Comparison of ENCODE assay signal across 10 cellular contexts in genomic region chr11:119175493-119176077, GRCh38. TPM values are rescaled to one million over a fixed set of nuclear protein-coding genes. Genes with fewer than 3 reads are reported as not detected.
A peak's percentile ranks its signal among the peaks of the same experiment; 100 is the strongest.
DNase-seq lines count a peak whose midpoint lies in the region; ATAC-seq and TF ChIP-seq lines count a peak whose summit lies in the region.
"Had no signal": no experiment of that assay in that cellular context is flagged by ENCODE, and none has a peak within 500 bp of the region (broad histone marks: within the 10 kb centered on the region; RNA-seq: fewer than 3 reads in every experiment).

No MANE protein-coding gene starts in this region.

- no peak overlapping the region for H3K9ac ChIP-seq in neural progenitor cell

- H3K4me3 ChIP-seq in neural progenitor cell: no peak overlapping the region
- H3K4me3 ChIP-seq: right lobe of liver had no signal

- no peaks in the 10 kb centered on the region for H4K20me1 ChIP-seq in neural progenitor cell (ENCODE audit: low read depth)

- CTCF ChIA-PET in activated CD4-positive, alpha-beta T cell treated with anti-CD3 and anti-CD28 coated beads for 36 hours (lab: Charles Lee): interaction anchor here (0.5 to 1.8 kb wide), 4 partner anchors 21 to 31 kb away, joined by 3 to 5 read pairs (median 4); partner anchors contain the start of gene CBL

- no peak overlapping the region for H3K27ac Mint-ChIP-seq in activated CD4-positive, alpha-beta T cell treated with anti-CD3 and anti-CD28 coated beads for 36 hours
- H3K27ac Mint-ChIP-seq in brain (peak overlapping the region in 3 of 5 experiments; percentile 55 to 91 (median 55)), neural progenitor cell (peak overlapping the region; percentile 37)

- DNase-seq in activated CD4-positive, alpha-beta T cell treated with anti-CD3 and anti-CD28 coated beads for 36 hours: no peak
- DNase-seq in activated CD4-positive, alpha-beta T cell treated with anti-CD3 and anti-CD28 coated beads, Interleukin-2, amount 50 U/mL, for 1 hour: no peak
- DNase-seq in NCI-H226 (peak; percentile 31), neural progenitor cell (ENCODE audit: low spot score) (no peak), sciatic nerve (ENCODE audit: low spot score) (no peak), cerebellum (ENCODE audit: low spot score) (no peak)
- no peak for DNase-seq in activated CD8-positive, alpha-beta memory T cell treated with anti-CD3 and anti-CD28 coated beads, Interleukin-2, amount 50 U/mL, for 48 hours
- DNase-seq: activated effector memory CD4-positive, alpha-beta T cell treated with anti-CD3 and anti-CD28 coated beads, Interleukin-2, amount 50 U/mL, for 16 hours; right lobe of liver had no signal

- H3K4me2 ChIP-seq in neural progenitor cell: no peak overlapping the region

- peak; percentile 82 for ATAC-seq in activated CD4-positive, alpha-beta T cell treated with anti-CD3 and anti-CD28 coated beads for 36 hours
- ATAC-seq in sciatic nerve: no peak
- ATAC-seq: right lobe of liver had no signal

- no peaks in the 10 kb centered on the region for H3K36me3 ChIP-seq in neural progenitor cell

- no peaks in the 10 kb centered on the region for H3K4me1 ChIP-seq in neural progenitor cell

- no peak overlapping the region for H3K27ac ChIP-seq in neural progenitor cell
- H3K27ac ChIP-seq: right lobe of liver had no signal

- H3K27me3 ChIP-seq in neural progenitor cell: no peaks in the 10 kb centered on the region
- H3K27me3 ChIP-seq: right lobe of liver had no signal

- no peak overlapping the region for H2AFZ ChIP-seq in neural progenitor cell (replicated peaks)

- intact Hi-C loops in activated CD4-positive, alpha-beta T cell treated with anti-CD3 and anti-CD28 coated beads for 36 hours (cut with DNase I, micrococcal nuclease): no loop called here
- intact Hi-C loops in sciatic nerve (cut with DNase I): no loop called here

- H3K4me1 Mint-ChIP-seq in activated CD4-positive, alpha-beta T cell treated with anti-CD3 and anti-CD28 coated beads for 36 hours: peaks cover 16% of the 10 kb centered on the region
- peaks cover 9% of the 10 kb centered on the region for H3K4me1 Mint-ChIP-seq in brain
- H3K4me1 Mint-ChIP-seq in neural progenitor cell: peaks cover 9% of the 10 kb centered on the region

- H3K9me3 ChIP-seq in neural progenitor cell (ENCODE audit: low read depth): no peaks in the 10 kb centered on the region
- H3K9me3 ChIP-seq: right lobe of liver had no signal

- no peak overlapping the region for H3K4me3 Mint-ChIP-seq in activated CD4-positive, alpha-beta T cell treated with anti-CD3 and anti-CD28 coated beads for 36 hours
- H3K4me3 Mint-ChIP-seq in brain (no peak overlapping the region), neural progenitor cell (no peak overlapping the region)

- peaks cover 6% of the 10 kb centered on the region for H3K36me3 Mint-ChIP-seq in activated CD4-positive, alpha-beta T cell treated with anti-CD3 and anti-CD28 coated beads for 36 hours (ENCODE audit: low read depth)
- H3K36me3 Mint-ChIP-seq in brain (no peaks in the 10 kb centered on the region), neural progenitor cell (no peaks in the 10 kb centered on the region)

- no peaks in the 10 kb centered on the region for H3K27me3 Mint-ChIP-seq in activated CD4-positive, alpha-beta T cell treated with anti-CD3 and anti-CD28 coated beads for 36 hours
- no peaks in the 10 kb centered on the region for H3K27me3 Mint-ChIP-seq in brain
- H3K27me3 Mint-ChIP-seq in neural progenitor cell (ENCODE audit: insufficient read depth, low read depth): peaks cover 6% of the 10 kb centered on the region

- POLR2A ChIA-PET in activated CD4-positive, alpha-beta T cell treated with anti-CD3 and anti-CD28 coated beads for 36 hours (lab: Charles Lee): no interaction called here

- no peak for TF ChIP-seq CTCF in brain (conservative IDR thresholded peaks at IDR 0.05)
- no peak for TF ChIP-seq CTCF in neural progenitor cell (IDR thresholded peaks at IDR 0.05)

- H3K79me2 ChIP-seq in neural progenitor cell (ENCODE audit: low read depth): no peaks in the 10 kb centered on the region

- no peaks in the 10 kb centered on the region for H3F3A ChIP-seq in neural progenitor cell (ENCODE audit: low read depth)

- no peaks in the 10 kb centered on the region for H3K9me3 Mint-ChIP-seq in activated CD4-positive, alpha-beta T cell treated with anti-CD3 and anti-CD28 coated beads for 36 hours (ENCODE audit: low read depth)
- H3K9me3 Mint-ChIP-seq in brain (no peaks in the 10 kb centered on the region), neural progenitor cell (no peaks in the 10 kb centered on the region)

RNA-seq across cellular contexts. Expression of gene NLRX1, which starts 7.1 kb away (rescaled TPM):
- 10 to 100 TPM; 18.2 to 25.0 TPM for total RNA-seq in activated CD4-positive, alpha-beta T cell treated with anti-CD3 and anti-CD28 coated beads for 36 hours
- polyA plus RNA-seq in brain (ENCODE audit: insufficient read depth, low read depth, low replicate concordance): 11.1 TPM
- total RNA-seq in neural progenitor cell (ENCODE audit: low replicate concordance) (10.2 and 34.8 TPM in 2 replicates), sciatic nerve (13.9 TPM), cerebellum (3.6 TPM)

RNA-seq across cellular contexts. Expression of gene NHERF4, which starts 9.7 kb away (rescaled TPM):
- under 1 TPM in 1 of 2 experiments, not detected in 1; 0.21 TPM for total RNA-seq in activated CD4-positive, alpha-beta T cell treated with anti-CD3 and anti-CD28 coated beads for 36 hours
- 0.49 TPM for polyA plus RNA-seq in brain (ENCODE audit: insufficient read depth, low read depth, low replicate concordance)
- total RNA-seq in neural progenitor cell (ENCODE audit: low replicate concordance): 0.12 TPM in 1 of 2 replicates, not detected in the other
- 0.62 TPM for total RNA-seq in sciatic nerve
- total RNA-seq in cerebellum: not detected

RNA-seq across cellular contexts. Expression of gene ABCG4, which starts 26.7 kb away (rescaled TPM):
- not detected for total RNA-seq in activated CD4-positive, alpha-beta T cell treated with anti-CD3 and anti-CD28 coated beads for 36 hours
- 2.2 TPM for polyA plus RNA-seq in brain (ENCODE audit: insufficient read depth, low read depth, low replicate concordance)
- total RNA-seq in neural progenitor cell (ENCODE audit: low replicate concordance): 0.24 and 0.65 TPM in 2 replicates
- total RNA-seq in sciatic nerve: not detected
- 4.0 TPM for total RNA-seq in cerebellum

RNA-seq across cellular contexts. Expression of gene CBL, which starts 30.6 kb away (rescaled TPM):
- total RNA-seq in activated CD4-positive, alpha-beta T cell treated with anti-CD3 and anti-CD28 coated beads for 36 hours: 10 to 100 TPM; 29.3 to 33.2 TPM
- 16.4 TPM for polyA plus RNA-seq in brain (ENCODE audit: insufficient read depth, low read depth, low replicate concordance)
- total RNA-seq in neural progenitor cell (ENCODE audit: low replicate concordance): 20.7 and 20.8 TPM in 2 replicates
- 31.1 TPM for total RNA-seq in sciatic nerve
- total RNA-seq in cerebellum: 22.0 TPM

RNA-seq across cellular contexts. Expression of gene HINFP, which starts 54.2 kb away (rescaled TPM):
- total RNA-seq in activated CD4-positive, alpha-beta T cell treated with anti-CD3 and anti-CD28 coated beads for 36 hours: 10 to 100 TPM; 24.0 to 27.2 TPM
- polyA plus RNA-seq in brain (ENCODE audit: insufficient read depth, low read depth, low replicate concordance): 28.0 TPM
- total RNA-seq in neural progenitor cell (ENCODE audit: low replicate concordance) (32.5 and 47.3 TPM in 2 replicates), sciatic nerve (30.4 TPM), cerebellum (31.0 TPM)
